In the genomic region with DNA sequence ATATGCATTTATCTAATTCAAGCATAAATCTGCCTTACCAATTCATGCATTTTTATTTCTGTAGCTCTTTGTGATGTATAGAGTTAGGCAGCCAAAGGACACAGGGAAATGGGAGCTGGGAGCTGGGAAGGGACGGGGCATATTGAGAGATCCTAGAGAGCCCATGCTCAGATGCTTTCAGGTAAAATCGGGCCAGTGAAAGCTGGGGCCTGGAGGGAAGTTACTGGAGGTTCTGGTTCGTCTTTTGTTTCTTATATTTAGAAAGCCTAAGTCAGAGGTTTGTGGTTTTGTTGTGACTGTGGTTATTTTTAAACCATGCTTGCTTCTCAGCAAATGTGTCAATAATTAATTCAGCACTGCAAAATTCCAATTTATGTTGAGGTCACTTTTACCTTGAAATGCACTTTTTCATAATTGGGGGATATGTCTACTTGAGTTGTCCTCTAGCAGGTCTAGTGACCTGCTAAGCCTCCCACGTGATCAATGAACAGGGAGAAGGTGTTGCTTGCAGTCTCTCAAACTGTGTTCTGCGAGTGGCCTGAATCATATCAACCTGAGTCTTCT, we compare ENCODE assay signal across 9 cellular contexts. TPM values are rescaled to one million over a fixed set of nuclear protein-coding genes. Genes with fewer than 3 reads are reported as not detected.
A peak's percentile ranks its signal among the peaks of the same experiment; 100 is the strongest.
DNase-seq lines count a peak whose midpoint lies in the region; ATAC-seq and TF ChIP-seq lines count a peak whose summit lies in the region.
"Had no signal": no experiment of that assay in that cellular context is flagged by ENCODE, and none has a peak within 500 bp of the region (broad histone marks: within the 10 kb centered on the region; RNA-seq: fewer than 3 reads in every experiment).

No MANE protein-coding gene starts in this region.

- H3K9me3 ChIP-seq in adipocyte (ENCODE audit: control insufficient read depth, low read length), result no peaks in the 10 kb centered on the region
- H3K9me3 ChIP-seq in liver (ENCODE audit: control insufficient read depth in 4 of 4, low read length in 3 of 4), result no peaks in the 10 kb centered on the region
- no peaks in the 10 kb centered on the region for H3K9me3 ChIP-seq in upper lobe of right lung

- H3K36me3 ChIP-seq in adipocyte (ENCODE audit: control insufficient read depth, insufficient read depth, low read length, severe bottlenecking) (peaks cover under 1% of the 10 kb centered on the region), liver (ENCODE audit: control insufficient read depth in 4 of 4, insufficient read depth in 3 of 4, low read depth in 1 of 4, low read length in 3 of 4) (peaks cover 0 to 4% (median 3%) of the 10 kb centered on the region in 4 donors), upper lobe of right lung (peaks cover 5% of the 10 kb centered on the region)

- TF ChIP-seq RAD21 in liver (IDR thresholded peaks at IDR 0.05), result no peak

- POLR2A ChIA-PET in GM10248 (lab: Yijun Ruan, JAX), result interaction anchor here (1.0 to 1.1 kb wide), 2 partner anchors 31 to 82 kb away, joined by 3 to 4 read pairs; partner anchors contain the start of genes IFIT2 and IFIT5

- intact Hi-C loops in upper lobe of right lung (cut with DNase I), result no loop called here

- ATAC-seq in HG02973 (IDR thresholded peaks at IDR 0.05; ENCODE audit: unreplicated experiment), result peak; percentile 28
- ATAC-seq in upper lobe of right lung, result no peak
- no peak for ATAC-seq in HG03039 (IDR thresholded peaks at IDR 0.05; ENCODE audit: unreplicated experiment)

- CTCF ChIA-PET in GM10248 (lab: Yijun Ruan, JAX), result interaction anchor here (0.9 to 1.4 kb wide), 7 partner anchors 9 to 400 kb away, joined by 3 to 4 read pairs (median 3); partner anchors contain the start of gene IFIT1

- H3K4me3 ChIP-seq in adipocyte (ENCODE audit: low read length) (peak overlapping the region; percentile 83), liver (ENCODE audit: low read depth in 1 of 3, low read length in 3 of 3) (peak overlapping the region; percentile 51 to 63 (median 60)), upper lobe of right lung (peak overlapping the region; percentile 58)

- DNase-seq in GM10248 (ENCODE audit: extremely low spot score) (peak; percentile 32), adipocyte (ENCODE audit: low read depth) (peak; percentile 31), upper lobe of right lung (no peak), NCI-H2227 (lab: John Stamatoyannopoulos, UW; ENCODE audit: unreplicated experiment) (no peak), NCI-H82 (lab: John Stamatoyannopoulos, UW) (no peak)

- WGBS in liver, result 5% methylated on average over 5 of the region's 5 CpGs

- TF ChIP-seq CTCF in GM10248 (IDR thresholded peaks at IDR 0.05; ENCODE audit: control extremely low read depth, extremely low read depth, low read depth, missing control alignments) (no peak), liver (IDR thresholded peaks at IDR 0.05; ENCODE audit: low read depth, low read length, missing input control) (no peak), upper lobe of right lung (IDR thresholded peaks at IDR 0.05) (no peak)

- H3K4me1 ChIP-seq in adipocyte (ENCODE audit: control insufficient read depth, insufficient read depth, low read length) (peaks cover 42% of the 10 kb centered on the region), liver (ENCODE audit: control insufficient read depth in 4 of 4, insufficient read depth in 4 of 4, low read length in 3 of 4) (peaks cover 13 to 57% (median 38%) of the 10 kb centered on the region in 4 donors), upper lobe of right lung (peaks cover 62% of the 10 kb centered on the region)

- H3K9ac ChIP-seq in adipocyte (ENCODE audit: low read length), result peak overlapping the region; percentile 84
- peak overlapping the region; percentile 62 to 92 for H3K9ac ChIP-seq in liver (ENCODE audit: low read depth in 1 of 2, low read length in 2 of 2)

- no peaks in the 10 kb centered on the region for H3K27me3 ChIP-seq in adipocyte (replicated peaks; ENCODE audit: control insufficient read depth, insufficient read depth, low read length)
- no peaks in the 10 kb centered on the region for H3K27me3 ChIP-seq in liver (ENCODE audit: control insufficient read depth in 4 of 4, insufficient read depth in 4 of 4, low read length in 3 of 4)
- H3K27me3 ChIP-seq in upper lobe of right lung, result no peaks in the 10 kb centered on the region

- H3K27ac ChIP-seq in liver (ENCODE audit: low read depth in 1 of 2, low read length in 2 of 2), result peak overlapping the region; percentile 82 to 83
- peak overlapping the region; percentile 81 for H3K27ac ChIP-seq in upper lobe of right lung

TF ChIP-seq in liver, 16 proteins besides CTCF, POLR2A, EP300 and RAD21:
- no peak for TF ChIP-seq NR2F2 (IDR thresholded peaks at IDR 0.05)
- TF ChIP-seq RXRA (IDR thresholded peaks at IDR 0.05), result no peak
- no peak for TF ChIP-seq YY1 (IDR thresholded peaks at IDR 0.05)
- TF ChIP-seq, protein P1, sequence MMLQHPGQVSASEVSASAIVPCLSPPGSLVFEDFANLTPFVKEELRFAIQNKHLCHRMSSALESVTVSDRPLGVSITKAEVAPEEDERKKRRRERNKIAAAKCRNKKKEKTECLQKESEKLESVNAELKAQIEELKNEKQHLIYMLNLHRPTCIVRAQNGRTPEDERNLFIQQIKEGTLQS (IDR thresholded peaks at IDR 0.05), result no peak
- TF ChIP-seq HNF4A (conservative IDR thresholded peaks at IDR 0.05), result no peak
- TF ChIP-seq FOXA1 (IDR thresholded peaks at IDR 0.05), result no peak
- no peak for TF ChIP-seq SP1 (IDR thresholded peaks at IDR 0.05)
- TF ChIP-seq JUND (IDR thresholded peaks at IDR 0.05), result no peak
- TF ChIP-seq GABPA (IDR thresholded peaks at IDR 0.05 in 1 of 2, conservative IDR thresholded peaks at IDR 0.05 in 1 of 2), result no peak
- TF ChIP-seq, protein P2, sequence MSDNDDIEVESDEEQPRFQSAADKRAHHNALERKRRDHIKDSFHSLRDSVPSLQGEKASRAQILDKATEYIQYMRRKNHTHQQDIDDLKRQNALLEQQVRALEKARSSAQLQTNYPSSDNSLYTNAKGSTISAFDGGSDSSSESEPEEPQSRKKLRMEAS (IDR thresholded peaks at IDR 0.05), result no peak
- TF ChIP-seq ZBTB33 (IDR thresholded peaks at IDR 0.05), result no peak
- no peak for TF ChIP-seq TAF1 (conservative IDR thresholded peaks at IDR 0.05)
- no peak for TF ChIP-seq REST (IDR thresholded peaks at IDR 0.05)
- no peak for TF ChIP-seq HNF4G (IDR thresholded peaks at IDR 0.05)
- no peak for TF ChIP-seq FOXA2 (IDR thresholded peaks at IDR 0.05)
- TF ChIP-seq EGR1 (IDR thresholded peaks at IDR 0.05; ENCODE audit: low read depth in 2 of 2), result no peak

RNA-seq across cellular contexts. Expression of gene IFIT3, which starts 5.0 kb away (rescaled TPM):
- 10 to 100 TPM in 1 of 2 donors, 1 to 10 TPM in 1; 9.8 to 11.2 TPM for total RNA-seq in liver
- polyA plus RNA-seq in liver, result 10 to 100 TPM in 1 of 2 donors, 1 to 10 TPM in 1; 9.2 to 10.9 TPM
- total RNA-seq in upper lobe of right lung, result 78.0 TPM

RNA-seq across cellular contexts. Expression of gene IFIT2, which starts 31.0 kb away (rescaled TPM):
- 1 to 10 TPM; 4.8 to 5.5 TPM for total RNA-seq in liver
- 1 to 10 TPM; 5.0 to 5.5 TPM for polyA plus RNA-seq in liver
- total RNA-seq in upper lobe of right lung, result 47.2 TPM

RNA-seq across cellular contexts. Expression of gene IFIT1B, which starts 45.1 kb away (rescaled TPM):
- 10 to 100 TPM in 1 of 2 donors, not detected in 1; 13.3 TPM for total RNA-seq in liver
- under 1 TPM in 1 of 2 donors, not detected in 1; 0.15 TPM for polyA plus RNA-seq in liver
- total RNA-seq in upper lobe of right lung, result not detected
- total RNA-seq: left cardiac atrium had no signal

RNA-seq across cellular contexts. Expression of gene IFIT1, which starts 59.6 kb away (rescaled TPM):
- total RNA-seq in liver (10 to 100 TPM; 11.4 to 11.8 TPM), upper lobe of right lung (51.1 TPM)
- polyA plus RNA-seq in liver, result 10 to 100 TPM in 1 of 2 donors, 1 to 10 TPM in 1; 8.1 to 17.5 TPM

Comparison
In these comparisons a context has a peak if more than half of its experiments do, and no peak if none do; other contexts are left out.
1. DNase-seq: peak in GM10248 (single experiment) and adipocyte (single experiment); none in upper lobe of right lung (single experiment), NCI-H2227 (single experiment) and NCI-H82 (single experiment).
2. Peak in every context shown above with its lines, with median percentiles within 50 percentile points of each other: H3K4me3 ChIP-seq.